ENCODE assay signal across 9 cellular contexts in genomic region chr9:764105-764524, GRCh38.
A peak's percentile ranks its signal among the peaks of the same experiment; 100 is the strongest.
DNase-seq lines count a peak whose midpoint lies in the region; ATAC-seq and TF ChIP-seq lines count a peak whose summit lies in the region.
"Had no signal": no experiment of that assay in that cellular context is flagged by ENCODE, and none has a peak within 500 bp of the region (broad histone marks: within the 10 kb centered on the region; RNA-seq: fewer than 3 reads in every experiment).

No MANE protein-coding gene starts in this region.

- H3K36me3 Mint-ChIP-seq in activated T-helper 1 cell treated with anti-CD3 and anti-CD28 coated beads, Interleukin-12 subunit alpha, Interleukin-12 subunit beta, Interleukin-2, Interleukin-4 antibody, amounts not matched to agents 30 ng/mL and 10 ng/mL and 1 ng/mL, durations not matched to agents 14 hours and 24 hours and 36 hours (ENCODE audit: low read depth): no peaks in the 10 kb centered on the region

- whole genome bisulfite sequencing in prostate gland: 37% methylated on average over 12 of the region's 12 CpGs

- H3K27me3 Mint-ChIP-seq in activated T-helper 1 cell treated with anti-CD3 and anti-CD28 coated beads, Interleukin-12 subunit alpha, Interleukin-12 subunit beta, Interleukin-2, Interleukin-4 antibody, amounts not matched to agents 30 ng/mL and 10 ng/mL and 1 ng/mL, durations not matched to agents 14 hours and 24 hours and 36 hours (ENCODE audit: insufficient read depth): peaks cover 19% of the 10 kb centered on the region

- BruUV-seq in A673 (replicated peaks; lab: Mats Ljungman, UMichigan): no TSS peak

- ATAC-seq in HG03103 (IDR thresholded peaks at IDR 0.05; ENCODE audit: low read depth, unreplicated experiment) (peak; percentile 89), HG03457 (IDR thresholded peaks at IDR 0.05; ENCODE audit: unreplicated experiment) (no peak)

- no peak overlapping the region for H3K27ac Mint-ChIP-seq in activated T-helper 1 cell treated with anti-CD3 and anti-CD28 coated beads, Interleukin-12 subunit alpha, Interleukin-12 subunit beta, Interleukin-2, Interleukin-4 antibody, amounts not matched to agents 30 ng/mL and 10 ng/mL and 1 ng/mL, durations not matched to agents 14 hours and 24 hours and 36 hours

- no peaks in the 10 kb centered on the region for H3K4me1 ChIP-seq in A673 (ENCODE audit: insufficient read depth, low read length, poor library complexity, severe bottlenecking)
- no peaks in the 10 kb centered on the region for H3K4me1 ChIP-seq in cardiac muscle cell (ENCODE audit: low read depth)
- H3K4me1 ChIP-seq in prostate gland (replicated peaks): no peaks in the 10 kb centered on the region

- H3K4me3 Mint-ChIP-seq in activated T-helper 1 cell treated with anti-CD3 and anti-CD28 coated beads, Interleukin-12 subunit alpha, Interleukin-12 subunit beta, Interleukin-2, Interleukin-4 antibody, amounts not matched to agents 30 ng/mL and 10 ng/mL and 1 ng/mL, durations not matched to agents 14 hours and 24 hours and 36 hours: no peak overlapping the region

- H3K27ac ChIP-seq in A673 (ENCODE audit: low read depth, low read length, poor library complexity, severe bottlenecking) (no peak overlapping the region), cardiac muscle cell (no peak overlapping the region), prostate gland (no peak overlapping the region)
- H3K27ac ChIP-seq: neutrophil had no signal

- H3K36me3 ChIP-seq in A673 (ENCODE audit: insufficient read depth, low read length, poor library complexity, severe bottlenecking): no peaks in the 10 kb centered on the region
- no peaks in the 10 kb centered on the region for H3K36me3 ChIP-seq in cardiac muscle cell
- no peaks in the 10 kb centered on the region for H3K36me3 ChIP-seq in prostate gland
- H3K36me3 ChIP-seq: neutrophil had no signal

- CTCF ChIA-PET in A673 (lab: Charles Lee): interaction anchor here (0.6 kb wide), 1 partner anchor 412 kb away, joined by 3 read pairs; no protein-coding TSS in a partner anchor

- POLR2A ChIA-PET in A673 (lab: Charles Lee; ENCODE audit: low non-redundant PET): no interaction called here

- peaks cover 19% of the 10 kb centered on the region for H3K4me1 Mint-ChIP-seq in activated T-helper 1 cell treated with anti-CD3 and anti-CD28 coated beads, Interleukin-12 subunit alpha, Interleukin-12 subunit beta, Interleukin-2, Interleukin-4 antibody, amounts not matched to agents 30 ng/mL and 10 ng/mL and 1 ng/mL, durations not matched to agents 14 hours and 24 hours and 36 hours (ENCODE audit: low read depth)

- no peak for TF ChIP-seq POLR2A in prostate gland (IDR thresholded peaks at IDR 0.05)

- TF ChIP-seq CTCF in A673 (conservative IDR thresholded peaks at IDR 0.05; ENCODE audit: low read depth, low read length) (peak; percentile 69), GM12875 (IDR thresholded peaks at IDR 0.05; ENCODE audit: borderline replicate concordance, insufficient read depth, low read depth, low read length) (peak; percentile 91), cardiac muscle cell (IDR thresholded peaks at IDR 0.05; ENCODE audit: low read depth, low read length) (peak; percentile 67), prostate gland (IDR thresholded peaks at IDR 0.05) (peak; percentile 35 to 93 (median 80))

- no peaks in the 10 kb centered on the region for H3K9me3 Mint-ChIP-seq in activated T-helper 1 cell treated with anti-CD3 and anti-CD28 coated beads, Interleukin-12 subunit alpha, Interleukin-12 subunit beta, Interleukin-2, Interleukin-4 antibody, amounts not matched to agents 30 ng/mL and 10 ng/mL and 1 ng/mL, durations not matched to agents 14 hours and 24 hours and 36 hours

- no peak overlapping the region for H3K4me3 ChIP-seq in A673 (ENCODE audit: low read depth, low read length, poor library complexity, severe bottlenecking)
- H3K4me3 ChIP-seq in GM12875 (ENCODE audit: low read depth, low read length): no peak overlapping the region
- no peak overlapping the region for H3K4me3 ChIP-seq in cardiac muscle cell
- H3K4me3 ChIP-seq in prostate gland: no peak overlapping the region

- H3K9me3 ChIP-seq in A673 (ENCODE audit: low read depth, low read length, poor library complexity, severe bottlenecking) (no peaks in the 10 kb centered on the region), cardiac muscle cell (ENCODE audit: low read depth) (no peaks in the 10 kb centered on the region), prostate gland (no peaks in the 10 kb centered on the region)
- H3K9me3 ChIP-seq: neutrophil had no signal

- peak; percentile 73 for DNase-seq in A673 (ENCODE audit: low spot score)
- peak; percentile 20 for DNase-seq in NCI-H69 (lab: John Stamatoyannopoulos, UW)
- DNase-seq in activated T-helper 1 cell treated with anti-CD3 and anti-CD28 coated beads, Interleukin-12 subunit alpha, Interleukin-12 subunit beta, Interleukin-2, Interleukin-4 antibody, amounts not matched to agents 30 ng/mL and 10 ng/mL and 1 ng/mL, durations not matched to agents 14 hours and 24 hours and 36 hours (ENCODE audit: low spot score): peak; percentile 27
- DNase-seq in cardiac muscle cell (ENCODE audit: low read depth in 1 of 2, low spot score in 1 of 2): peak; percentile 68 to 69
- DNase-seq in prostate gland (ENCODE audit: low spot score): peak; percentile 65

- intact Hi-C loops in A673 (cut with micrococcal nuclease; ENCODE audit: unreplicated experiment): loop anchor here (5.0 kb wide), 1 partner anchor 377 kb away; no protein-coding TSS in a partner anchor
- intact Hi-C loops in activated T-helper 1 cell treated with anti-CD3 and anti-CD28 coated beads, Interleukin-12 subunit alpha, Interleukin-12 subunit beta, Interleukin-2, Interleukin-4 antibody, amounts not matched to agents 30 ng/mL and 10 ng/mL and 1 ng/mL, durations not matched to agents 14 hours and 24 hours and 36 hours (cut with micrococcal nuclease): loop anchor here (1.0 kb wide), 1 partner anchor 151 kb away; no protein-coding TSS in a partner anchor
- intact Hi-C loops in prostate gland (cut with DNase I): loop anchor here (5.0 kb wide), 1 partner anchor 377 kb away; no protein-coding TSS in a partner anchor

- H3K27me3 ChIP-seq in A673 (replicated peaks; ENCODE audit: insufficient read depth, low read depth, low read length, poor library complexity) (peaks cover 23% of the 10 kb centered on the region), cardiac muscle cell (no peaks in the 10 kb centered on the region), prostate gland (replicated peaks; ENCODE audit: insufficient read depth) (no peaks in the 10 kb centered on the region)
- H3K27me3 ChIP-seq: neutrophil had no signal

Comparison
In these comparisons a context has a peak if more than half of its experiments do, and no peak if none do; other contexts are left out.
1. DNase-seq: peak in every context shown above with its lines; median percentile 73 in A673; 68 in cardiac muscle cell; 65 in prostate gland; 27 in activated T-helper 1 cell treated with anti-CD3 and anti-CD28 coated beads, Interleukin-12 subunit alpha, Interleukin-12 subunit beta, Interleukin-2, Interleukin-4 antibody, amounts not matched to agents 30 ng/mL and 10 ng/mL and 1 ng/mL, durations not matched to agents 14 hours and 24 hours and 36 hours; 20 in NCI-H69.